Comparison of ENCODE assay signal across 12 cellular contexts in the genomic region with DNA sequence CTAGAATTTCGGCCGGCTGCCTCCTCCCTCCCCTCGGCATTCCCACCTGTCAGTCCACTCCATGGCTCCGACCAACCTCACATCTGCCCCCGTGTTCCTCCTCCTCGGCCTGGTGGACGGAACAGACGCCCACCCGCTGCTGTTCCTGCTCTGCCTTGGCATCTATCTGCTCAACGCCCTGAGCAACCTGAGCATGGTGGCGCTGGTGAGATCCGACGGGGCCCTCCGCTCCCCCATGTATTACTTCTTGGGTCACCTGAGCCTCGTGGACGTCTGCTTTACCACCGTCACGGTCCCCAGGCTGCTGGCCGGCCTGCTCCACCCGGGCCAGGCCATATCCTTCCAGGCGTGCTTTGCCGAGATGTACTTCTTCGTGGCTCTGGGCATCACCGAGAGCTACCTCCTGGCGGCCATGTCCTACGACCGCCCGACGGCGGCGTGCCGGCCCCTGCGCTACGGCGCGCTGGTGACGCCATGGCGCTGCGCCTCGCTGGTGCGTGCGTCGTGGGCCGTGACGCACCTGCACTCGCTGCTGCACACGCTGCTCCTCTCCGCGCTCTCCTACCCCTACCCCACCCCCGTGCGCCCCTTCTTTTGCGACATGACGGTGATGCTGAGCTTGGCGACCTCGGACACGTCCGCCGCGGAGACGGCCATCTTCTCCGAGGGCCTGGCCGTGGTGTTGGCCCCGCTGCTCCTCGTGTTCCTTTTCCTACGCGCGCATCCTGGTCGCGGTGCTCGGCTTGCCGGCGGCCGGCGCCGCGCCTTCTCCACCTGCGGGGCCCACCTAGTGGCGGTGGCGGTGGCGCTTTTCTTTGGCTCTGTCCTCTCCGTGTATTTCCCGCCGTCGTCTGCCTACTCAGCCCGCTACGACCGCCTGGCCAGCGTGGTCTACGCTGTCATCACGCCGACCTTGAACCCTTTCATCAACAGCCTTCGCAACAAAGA. TPM values are rescaled to one million over a fixed set of nuclear protein-coding genes. Genes with fewer than 3 reads are reported as not detected.
A peak's percentile ranks its signal among the peaks of the same experiment; 100 is the strongest.
DNase-seq lines count a peak whose midpoint lies in the region; ATAC-seq and TF ChIP-seq lines count a peak whose summit lies in the region.
"Had no signal": no experiment of that assay in that cellular context is flagged by ENCODE, and none has a peak within 500 bp of the region (broad histone marks: within the 10 kb centered on the region; RNA-seq: fewer than 3 reads in every experiment).

A gene (minus strand): TSS at position 440 of the 948 bp plus-strand sequence.

- H3K9me3 Mint-ChIP-seq in stimulated activated naive CD8-positive, alpha-beta T cell treated with anti-CD3 and anti-CD28 coated beads, Interleukin-15, Interleukin-2, amounts not matched to agents 100 ng/mL and 50 ng/mL, for 24 hours: peaks cover 4% of the 10 kb centered on the region

- no peaks in the 10 kb centered on the region for H3K4me1 ChIP-seq in RWPE2 (ENCODE audit: insufficient read depth, poor library complexity, severe bottlenecking)
- no peaks in the 10 kb centered on the region for H3K4me1 ChIP-seq in left lung
- H3K4me1 ChIP-seq in heart right ventricle: no peaks in the 10 kb centered on the region

- no peaks in the 10 kb centered on the region for H3K36me3 Mint-ChIP-seq in stimulated activated naive CD8-positive, alpha-beta T cell treated with anti-CD3 and anti-CD28 coated beads, Interleukin-15, Interleukin-2, amounts not matched to agents 100 ng/mL and 50 ng/mL, for 24 hours (ENCODE audit: low read depth)

- peak within 1 kb of the TSS; percentile 82 for H3K4me3 Mint-ChIP-seq in stimulated activated naive CD8-positive, alpha-beta T cell treated with anti-CD3 and anti-CD28 coated beads, Interleukin-15, Interleukin-2, amounts not matched to agents 100 ng/mL and 50 ng/mL, for 24 hours
- H3K4me3 Mint-ChIP-seq: nephron had no signal

- H3K4me3 ChIP-seq in RWPE2 (ENCODE audit: severe bottlenecking) (peak within 1 kb of the TSS; percentile 42), left lung (peak within 1 kb of the TSS in 1 of 2 donors; percentile 3), heart right ventricle (peak within 1 kb of the TSS in 4 of 10 donors; percentile 3 to 43 (median 12))

- H3K27me3 ChIP-seq in RWPE2 (ENCODE audit: insufficient read depth, poor library complexity, severe bottlenecking): no peaks in the 10 kb centered on the region
- H3K27me3 ChIP-seq in left lung: peaks cover 20 to 69% of the 10 kb centered on the region in 2 donors
- peaks cover 0 to 53% (median 36%) of the 10 kb centered on the region in 7 donors for H3K27me3 ChIP-seq in heart right ventricle

- ATAC-seq in RWPE2 (ENCODE audit: low read depth) (peak; percentile 93), left lung (peak; percentile 36), heart right ventricle (no peak), GM18520 (IDR thresholded peaks at IDR 0.05; ENCODE audit: unreplicated experiment) (no peak)

- H3K27ac Mint-ChIP-seq in stimulated activated naive CD8-positive, alpha-beta T cell treated with anti-CD3 and anti-CD28 coated beads, Interleukin-15, Interleukin-2, amounts not matched to agents 100 ng/mL and 50 ng/mL, for 24 hours: peak within 1 kb of the TSS; percentile 32
- H3K27ac Mint-ChIP-seq: nephron had no signal

- H3K27ac ChIP-seq in RWPE2 (ENCODE audit: poor library complexity, severe bottlenecking) (no peak within 1 kb of the TSS), left lung (no peak within 1 kb of the TSS), heart right ventricle (no peak within 1 kb of the TSS)

- H3K27me3 Mint-ChIP-seq in stimulated activated naive CD8-positive, alpha-beta T cell treated with anti-CD3 and anti-CD28 coated beads, Interleukin-15, Interleukin-2, amounts not matched to agents 100 ng/mL and 50 ng/mL, for 24 hours: peaks cover 39% of the 10 kb centered on the region

- TF ChIP-seq CTCF in RWPE2 (IDR thresholded peaks at IDR 0.05; ENCODE audit: poor library complexity, severe bottlenecking) (no peak), left lung (IDR thresholded peaks at IDR 0.05) (no peak), heart right ventricle (IDR thresholded peaks at IDR 0.05) (no peak)

- H3K9me3 ChIP-seq in RWPE2 (ENCODE audit: severe bottlenecking) (peaks cover 2% of the 10 kb centered on the region), left lung (peaks cover 0 to 2% of the 10 kb centered on the region in 2 donors), heart right ventricle (peaks cover 0 to 8% (median 0%) of the 10 kb centered on the region in 11 donors)

- H3K4me1 Mint-ChIP-seq in stimulated activated naive CD8-positive, alpha-beta T cell treated with anti-CD3 and anti-CD28 coated beads, Interleukin-15, Interleukin-2, amounts not matched to agents 100 ng/mL and 50 ng/mL, for 24 hours (ENCODE audit: low read depth): no peaks in the 10 kb centered on the region
- H3K4me1 Mint-ChIP-seq: nephron had no signal

- intact Hi-C loops in left lung (cut with DNase I) (no loop called here), heart right ventricle (cut with DNase I) (no loop called here)

- whole genome bisulfite sequencing in heart right ventricle, 2 donors: 24 to 26% methylated on average over 92 of the region's 92 CpGs

- no peaks in the 10 kb centered on the region for H3K36me3 ChIP-seq in RWPE2 (ENCODE audit: low read depth)
- H3K36me3 ChIP-seq in left lung: no peaks in the 10 kb centered on the region
- no peaks in the 10 kb centered on the region for H3K36me3 ChIP-seq in heart right ventricle

- DNase-seq in RWPE2 (ENCODE audit: low spot score) (no peak), left lung (peak in 1 of 2 donors; percentile 65), NCI-H2196 (lab: John Stamatoyannopoulos, UW; ENCODE audit: unreplicated experiment) (no peak), heart right ventricle (no peak)
- DNase-seq in activated effector memory CD4-positive, alpha-beta T cell treated with Interleukin-2 at 50 U/mL for 16 hours: peak; percentile 23
- DNase-seq: DND-41, HCEC 1CT, hypothalamus, NCI-H524 had no signal

RNA-seq across cellular contexts. Expression of the gene that starts here (rescaled TPM):
- under 1 TPM; 0.24 to 0.87 TPM for total RNA-seq in left lung
- 1 to 10 TPM in 1 of 10 donors, under 1 TPM in 2, not detected in 7; 0.13 to 2.3 (median 0.28) TPM for total RNA-seq in heart right ventricle
- not detected for polyA plus RNA-seq in heart right ventricle

Comparison
In these comparisons a context has a peak if more than half of its experiments do, and no peak if none do; other contexts are left out.
1. Peak in ATAC-seq in left lung; RNA of the gene not detected or under 1 TPM.